27 cellular contexts compared by ENCODE assay signal in genomic region chr7:4513450-4513849, GRCh38.
"Had no signal": no experiment of that assay in that cellular context is flagged by ENCODE, and none has a peak within 500 bp of the region (broad histone marks: within the 10 kb centered on the region; RNA-seq: fewer than 3 reads in every experiment).

No MANE protein-coding gene starts in this region.

- ATAC-seq: activated CD8-positive, alpha-beta T cell treated with anti-CD3 and anti-CD28 coated beads for 36 hours; activated naive CD8-positive, alpha-beta T cell treated with anti-CD3 and anti-CD28 coated beads, Interleukin-2, amount 50 U/mL, for 24 hours had no signal

- DNase-seq: activated B cell treated with CpG ODN at 0.5 μM for 24 hours; activated CD4-positive, alpha-beta memory T cell treated with anti-CD3 and anti-CD28 coated beads for 36 hours; activated CD4-positive, alpha-beta T cell treated with anti-CD3 and anti-CD28 coated beads for 4 hours; activated CD4-positive, alpha-beta T cell treated with anti-CD3 and anti-CD28 coated beads, Interleukin-2, amount 10 ng/mL, durations not matched to agents 24 days and 14 days; activated CD4-positive, alpha-beta T cell treated with anti-CD3 and anti-CD28 coated beads, Interleukin-2, amount 50 U/mL, for 1 hour; activated CD4-positive, alpha-beta T cell treated with anti-CD3 and anti-CD28 coated beads, Interleukin-2, amount 50 U/mL, for 4 hours; activated CD4-positive, CD25-positive, alpha-beta regulatory T cell treated with anti-CD3 and anti-CD28 coated beads, Interleukin-2, amount 50 U/mL, for 72 hours; activated CD8-positive, alpha-beta memory T cell treated with anti-CD3 and anti-CD28 coated beads, Interleukin-2, amount 50 U/mL, for 4 hours; activated CD8-positive, alpha-beta T cell treated with anti-CD3 and anti-CD28 coated beads for 36 hours; activated effector memory CD4-positive, alpha-beta T cell treated with Interleukin-2 at 50 U/mL for 16 hours; activated gamma-delta T cell; activated naive CD4-positive, alpha-beta T cell treated with anti-CD3 and anti-CD28 coated beads, Interleukin-2, amount 10 ng/mL, durations not matched to agents 7 days and 5 days; activated naive CD4-positive, alpha-beta T cell treated with Interleukin-2 at 50 U/mL for 16 hours; activated naive CD8-positive, alpha-beta T cell treated with anti-CD3 and anti-CD28 coated beads, Interleukin-2, amount 10 ng/mL, durations not matched to agents 7 days and 5 days; activated naive CD8-positive, alpha-beta T cell treated with anti-CD3 and anti-CD28 coated beads, Interleukin-2, amount 50 U/mL, for 24 hours; activated T-cell treated with anti-CD3 and anti-CD28 coated beads for 4 hours; activated T-cell treated with anti-CD3 and anti-CD28 coated beads, Interleukin-2, amount 50 U/mL, for 24 hours; activated T-cell treated with anti-CD3 and anti-CD28 coated beads, Interleukin-2, amount 50 U/mL, for 48 hours; amygdala; anterior cingulate cortex; caudate nucleus; cerebellar nuclear complex; T-helper 1 cell; T-helper 2 cell; T-helper 9 cell had no signal

- FAIRE-seq: bronchial epithelial cell, TTC549 had no signal
